In genomic region chr10:132667613-132668394, GRCh38 we compare ENCODE assay signal across 17 cellular contexts.
DNase-seq lines count a peak whose midpoint lies in the region; ATAC-seq and TF ChIP-seq lines count a peak whose summit lies in the region.
"Had no signal": no experiment of that assay in that cellular context is flagged by ENCODE, and none has a peak within 500 bp of the region (broad histone marks: within the 10 kb centered on the region; RNA-seq: fewer than 3 reads in every experiment).

No MANE protein-coding gene starts in this region.

- peaks cover 60% of the 10 kb centered on the region for H3K4me1 ChIP-seq in SJSA1 (replicated peaks)
- H3K4me1 ChIP-seq in sigmoid colon = peaks cover 0 to 14% (median 6%) of the 10 kb centered on the region in 4 donors
- no peaks in the 10 kb centered on the region for H3K4me1 ChIP-seq in ascending aorta

- no peak for ATAC-seq in GM21381 (IDR thresholded peaks at IDR 0.05; ENCODE audit: unreplicated experiment)
- ATAC-seq: gastroesophageal sphincter, left colon had no signal

- peak overlapping the region; percentile 80 for H3K27ac ChIP-seq in SJSA1
- peak overlapping the region in 1 of 4 donors; percentile 32 for H3K27ac ChIP-seq in sigmoid colon
- no peak overlapping the region for H3K27ac ChIP-seq in ascending aorta

- WGBS in sigmoid colon, 2 donors = 91 to 92% methylated on average over 19 of the region's 19 CpGs

- H3K27me3 ChIP-seq in SJSA1 (replicated peaks) (no peaks in the 10 kb centered on the region), sigmoid colon (no peaks in the 10 kb centered on the region), ascending aorta (no peaks in the 10 kb centered on the region)
- H3K27me3 ChIP-seq: gastroesophageal sphincter had no signal

- H3K4me3 ChIP-seq in SJSA1 = peak overlapping the region; percentile 36
- H3K4me3 ChIP-seq in fibroblast of the aortic adventitia (ENCODE audit: low read depth, low read length) = no peak overlapping the region
- H3K4me3 ChIP-seq in sigmoid colon = no peak overlapping the region
- no peak overlapping the region for H3K4me3 ChIP-seq in ascending aorta
- H3K4me3 ChIP-seq: gastroesophageal sphincter had no signal

- H3K9me3 ChIP-seq in SJSA1 (replicated peaks) (no peaks in the 10 kb centered on the region), sigmoid colon (no peaks in the 10 kb centered on the region), ascending aorta (no peaks in the 10 kb centered on the region)
- H3K9me3 ChIP-seq: gastroesophageal sphincter had no signal

- DNase-seq in HCEC 1CT (peak; percentile 69), SJSA1 (ENCODE audit: low read depth in 1 of 2, low spot score in 2 of 2) (peak in 1 of 2 experiments; percentile 74), fibroblast of the aortic adventitia (ENCODE audit: low read depth) (peak; percentile 9), sigmoid colon (peak; percentile 8), ascending aorta (ENCODE audit: low spot score in 2 of 2) (no peak), foreskin melanocyte (no peak), DMS53 treated with DMSO at 0.1 percent for 48 hours (lab: John Stamatoyannopoulos, UW; ENCODE audit: unreplicated experiment) (no peak)
- DNase-seq: activated CD8-positive, alpha-beta memory T cell treated with anti-CD3 and anti-CD28 coated beads for 24 hours; activated naive CD4-positive, alpha-beta T cell; Calu3; cerebellar nuclear complex; MM.1S; NCI-H446; stimulated activated CD4-positive, alpha-beta T cell treated with anti-CD3 and anti-CD28 coated beads, Interleukin-12 subunit alpha, Interleukin-12 subunit beta, amount 100 ng/mL, for 4 hours had no signal

- H3K36me3 ChIP-seq in SJSA1 (peaks cover 26% of the 10 kb centered on the region), sigmoid colon (peaks cover 0 to 8% (median 0%) of the 10 kb centered on the region in 4 donors), ascending aorta (no peaks in the 10 kb centered on the region)

- TF ChIP-seq EP300 in sigmoid colon (IDR thresholded peaks at IDR 0.05) = no peak

- no peak for TF ChIP-seq POLR2A in sigmoid colon (IDR thresholded peaks at IDR 0.05)

- no peak for TF ChIP-seq CTCF in fibroblast of the aortic adventitia (IDR thresholded peaks at IDR 0.05; ENCODE audit: insufficient read depth, low read length)
- no peak for TF ChIP-seq CTCF in sigmoid colon (IDR thresholded peaks at IDR 0.05)
- TF ChIP-seq CTCF in ascending aorta (IDR thresholded peaks at IDR 0.05) = no peak

- intact Hi-C loops in sigmoid colon (cut with DNase I) = no loop called here
- intact Hi-C loops in ascending aorta (cut with DNase I) = no loop called here

Comparison
In these comparisons a context has a peak if more than half of its experiments do, and no peak if none do; other contexts are left out.
1. DNase-seq: peak in HCEC 1CT (single experiment), fibroblast of the aortic adventitia (single experiment) and sigmoid colon (single experiment); none in ascending aorta (0 of 2), foreskin melanocyte (single experiment) and DMS53 treated with DMSO at 0.1 percent for 48 hours (single experiment).